9 cellular contexts compared by ENCODE assay signal in genomic region chr12:113391145-113391544, GRCh38. TPM values are rescaled to one million over a fixed set of nuclear protein-coding genes. Genes with fewer than 3 reads are reported as not detected.
"Had no signal": no experiment of that assay in that cellular context is flagged by ENCODE, and none has a peak within 500 bp of the region (broad histone marks: within the 10 kb centered on the region; RNA-seq: fewer than 3 reads in every experiment).

No MANE protein-coding gene starts in this region.

- ATAC-seq: GM23338, HCT116 had no signal

- H3K4me1 ChIP-seq: HAP-1 had no signal

- H3K4me3 ChIP-seq: GM23338, HAP-1 had no signal

- H2AFZ ChIP-seq: GM23338 had no signal

- DNase-seq: H7, HFFc6, KG1 had no signal

- H3K9me3 ChIP-seq: HAP-1 had no signal

- H3K4me2 ChIP-seq: GM23338 had no signal

RNA-seq across cellular contexts. Expression of gene SDS, which starts 12.5 kb away (rescaled TPM):
- total RNA-seq: GM23338, H4, HFFc6, HT-29 had no signal
- polyA plus RNA-seq: IgD-negative memory B cell had no signal

RNA-seq across cellular contexts. Expression of gene SDSL, which starts 31.0 kb away (rescaled TPM):
- total RNA-seq: GM23338 had no signal
- polyA plus RNA-seq: GM23338 had no signal
